In genomic region chr20:50666709-50667310, GRCh38 we compare ENCODE assay signal across 1 cellular context.
TF ChIP-seq lines count a peak whose summit lies in the region.

No MANE protein-coding gene starts in this region.

TF ChIP-seq in HepG2, 621 proteins besides CTCF, POLR2A, EP300 and RAD21 (continued from another document):
- TF ChIP-seq ZBTB34 (CRISPR knock-in tag; IDR thresholded peaks at IDR 0.05) (no peak), KAT7 (CRISPR knock-in tag; IDR thresholded peaks at IDR 0.05; ENCODE audit: borderline replicate concordance) (no peak), FOSL2 (CRISPR knock-in tag; IDR thresholded peaks at IDR 0.05) (0 out of 2 replicates have a peak, but pooled peaks have one; percentile 6), TGIF2 (CRISPR knock-in tag; IDR thresholded peaks at IDR 0.05) (no peak), ZNF354B (CRISPR knock-in tag; IDR thresholded peaks at IDR 0.05) (no peak), NR2F2 (IDR thresholded peaks at IDR 0.05; ENCODE audit: borderline replicate concordance, low read depth) (no peak), NR0B2 (CRISPR knock-in tag; IDR thresholded peaks at IDR 0.05) (no peak), ZNF569 (CRISPR knock-in tag; IDR thresholded peaks at IDR 0.05; ENCODE audit: borderline replicate concordance) (no peak), PATZ1 (CRISPR knock-in tag; IDR thresholded peaks at IDR 0.05) (no peak), KMT2A (CRISPR knock-in tag; IDR thresholded peaks at IDR 0.05) (no peak), ATF3 (CRISPR knock-in tag; IDR thresholded peaks at IDR 0.05) (no peak), ZNF607 (CRISPR knock-in tag; IDR thresholded peaks at IDR 0.05; ENCODE audit: borderline replicate concordance) (0 out of 2 replicates have a peak, but pooled peaks have one; percentile 32), MAFK (conservative IDR thresholded peaks at IDR 0.05 in 1 of 2, IDR thresholded peaks at IDR 0.05 in 1 of 2; ENCODE audit: low read length in 2 of 2) (peak; percentile 34 to 43; a peak in 3 of 4 replicates), CC2D1A (CRISPR knock-in tag; IDR thresholded peaks at IDR 0.05) (no peak), RFXAP (CRISPR knock-in tag; IDR thresholded peaks at IDR 0.05; ENCODE audit: borderline replicate concordance) (no peak), MAFF (IDR thresholded peaks at IDR 0.05; ENCODE audit: low read depth, low read length) (peak; percentile 28; the same call in 1 of the 2 replicates), MBNL3 (CRISPR knock-in tag; conservative IDR thresholded peaks at IDR 0.05) (no peak), GLI4 (CRISPR knock-in tag; IDR thresholded peaks at IDR 0.05; ENCODE audit: borderline replicate concordance) (no peak), ZNF598 (CRISPR knock-in tag; IDR thresholded peaks at IDR 0.05; ENCODE audit: borderline replicate concordance) (no peak), SKIL (CRISPR knock-in tag; IDR thresholded peaks at IDR 0.05; ENCODE audit: borderline replicate concordance) (no peak), ARID5B (CRISPR knock-in tag; IDR thresholded peaks at IDR 0.05) (0 out of 2 replicates have a peak, but pooled peaks have one; percentile 29), SNRNP70 (IDR thresholded peaks at IDR 0.05; ENCODE audit: low read depth, low read length) (no peak), STAG1 (CRISPR knock-in tag; IDR thresholded peaks at IDR 0.05) (no peak)
